ENCODE assay signal across 8 cellular contexts in genomic region chr10:122374246-122374858, GRCh38. TPM values are rescaled to one million over a fixed set of nuclear protein-coding genes. Genes with fewer than 3 reads are reported as not detected.
A peak's percentile ranks its signal among the peaks of the same experiment; 100 is the strongest.
DNase-seq lines count a peak whose midpoint lies in the region; ATAC-seq and TF ChIP-seq lines count a peak whose summit lies in the region.

Gene PLEKHA1 (plus strand): TSS chr10:122374708. CDS start chr10:122393201, 18,493 bp downstream.

- peak within 1 kb of the TSS; percentile 84 for H3K9ac ChIP-seq in BLaER1

- peak; percentile 94 for DNase-seq in NCI-H82 (lab: John Stamatoyannopoulos, UW)
- peak; percentile 84 to 86 for DNase-seq in activated CD8-positive, alpha-beta memory T cell treated with anti-CD3 and anti-CD28 coated beads for 4 hours (ENCODE audit: low read depth in 2 of 2)
- DNase-seq in effector CD8-positive, alpha-beta T cell (lab: John Stamatoyannopoulos, UW): peak; percentile 87
- DNase-seq in lower lobe of right lung: peak; percentile 97
- DNase-seq in stimulated activated CD4-positive, alpha-beta T cell treated with anti-CD3 and anti-CD28 coated beads, Interleukin-4, amount 100 ng/mL, for 48 hours (ENCODE audit: low read depth in 2 of 2): peak; percentile 84 to 89

- ATAC-seq in GM19397 (IDR thresholded peaks at IDR 0.05; ENCODE audit: unreplicated experiment) (peak; percentile 91), HG03558 (IDR thresholded peaks at IDR 0.05; ENCODE audit: extremely low read depth, unreplicated experiment) (peak; percentile 48), lower lobe of right lung (peak; percentile 97 to 98)

- H3K4me2 ChIP-seq in BLaER1: peak within 1 kb of the TSS; percentile 94

- H3K4me1 ChIP-seq in BLaER1 (peaks cover 16% of the 10 kb centered on the region), lower lobe of right lung (peaks cover 50% of the 10 kb centered on the region)

- no peaks in the 10 kb centered on the region; the same call in 1 of the 2 replicates for H3K36me3 ChIP-seq in BLaER1
- no peaks in the 10 kb centered on the region for H3K36me3 ChIP-seq in lower lobe of right lung

- TF ChIP-seq CTCF in lower lobe of right lung (IDR thresholded peaks at IDR 0.05): no peak

- H3K27me3 ChIP-seq in BLaER1 (peaks cover 14% of the 10 kb centered on the region), lower lobe of right lung (ENCODE audit: low read depth) (no peaks in the 10 kb centered on the region)

- intact Hi-C loops in lower lobe of right lung (cut with DNase I): no loop called here

- peak within 1 kb of the TSS; percentile 94 for H3K4me3 ChIP-seq in BLaER1
- H3K4me3 ChIP-seq in lower lobe of right lung: peak within 1 kb of the TSS; percentile 71

- H3K27ac ChIP-seq in BLaER1: peak within 1 kb of the TSS; percentile 82
- peak within 1 kb of the TSS; percentile 96 for H3K27ac ChIP-seq in lower lobe of right lung

- peaks cover 32% of the 10 kb centered on the region for H4K20me1 ChIP-seq in BLaER1

- H3K9me3 ChIP-seq in BLaER1 (0 out of 2 replicates have a peak, but pooled peaks cover 1% of the 10 kb centered on the region), lower lobe of right lung (no peaks in the 10 kb centered on the region)

RNA-seq across cellular contexts. Expression of gene PLEKHA1, which starts in this region (rescaled TPM):
- 46.1 TPM for total RNA-seq in lower lobe of right lung

Comparison
In these comparisons a context has a peak if more than half of its experiments do, and no peak if none do; other contexts are left out.
1. Peak in every context shown above with its lines: DNase-seq, ATAC-seq, H3K4me3 ChIP-seq and H3K27ac ChIP-seq.